8 cellular contexts compared by ENCODE assay signal in the genomic region with DNA sequence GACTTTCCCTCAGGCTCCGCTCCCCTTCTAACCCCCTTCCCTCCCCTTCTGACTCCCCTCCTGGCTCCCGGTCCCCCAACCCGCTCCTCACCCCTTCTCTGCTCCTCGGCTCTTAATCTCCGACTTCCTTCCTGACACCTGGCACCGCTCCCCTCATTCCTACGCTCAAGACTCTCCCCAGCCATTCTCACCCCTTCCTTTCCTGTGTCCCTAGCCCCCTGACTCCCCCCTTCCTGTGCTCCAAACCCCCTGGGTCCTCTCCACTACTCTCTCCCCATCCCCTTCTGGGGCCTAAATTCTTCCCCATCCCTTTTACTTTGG. TPM values are rescaled to one million over a fixed set of nuclear protein-coding genes. Genes with fewer than 3 reads are reported as not detected.
DNase-seq lines count a peak whose midpoint lies in the region; ATAC-seq, FAIRE-seq and TF ChIP-seq lines count a peak whose summit lies in the region.

No MANE protein-coding gene starts in this region.

- peaks cover 3 to 12% of the 10 kb centered on the region in 2 donors for H3K36me3 ChIP-seq in kidney (ENCODE audit: control insufficient read depth in 1 of 2, insufficient read depth in 2 of 2, low read length in 2 of 2)

- no peaks in the 10 kb centered on the region for H3K27me3 Mint-ChIP-seq in activated CD4-positive, alpha-beta T cell treated with anti-CD3 and anti-CD28 coated beads for 36 hours
- H3K27me3 Mint-ChIP-seq in activated naive CD8-positive, alpha-beta T cell, result no peaks in the 10 kb centered on the region

- no peaks in the 10 kb centered on the region for H3K9me3 ChIP-seq in kidney (ENCODE audit: control insufficient read depth in 1 of 2, low read length in 2 of 2)

- POLR2A ChIA-PET in activated CD4-positive, alpha-beta T cell treated with anti-CD3 and anti-CD28 coated beads for 36 hours (lab: Charles Lee), result interaction anchor here (1.6 to 4.1 kb wide), 2 partner anchors 11 to 63 kb away, joined by 8 to 46 read pairs; partner anchors contain the start of genes ALKBH7 and KHSRP

- peaks cover 16% of the 10 kb centered on the region for H3K4me1 Mint-ChIP-seq in activated CD4-positive, alpha-beta T cell treated with anti-CD3 and anti-CD28 coated beads for 36 hours
- peaks cover 17% of the 10 kb centered on the region for H3K4me1 Mint-ChIP-seq in activated naive CD8-positive, alpha-beta T cell (ENCODE audit: low read depth)

- H3K9me3 Mint-ChIP-seq in activated CD4-positive, alpha-beta T cell treated with anti-CD3 and anti-CD28 coated beads for 36 hours (ENCODE audit: low read depth), result no peaks in the 10 kb centered on the region
- H3K9me3 Mint-ChIP-seq in activated naive CD8-positive, alpha-beta T cell (ENCODE audit: low read depth), result no peaks in the 10 kb centered on the region

- peak overlapping the region; percentile 65 to 82 for H3K9ac ChIP-seq in kidney (ENCODE audit: low read length in 2 of 2)

- ATAC-seq in activated CD4-positive, alpha-beta T cell treated with anti-CD3 and anti-CD28 coated beads for 36 hours, result peak; percentile 1
- ATAC-seq in GM21786 (IDR thresholded peaks at IDR 0.05; ENCODE audit: unreplicated experiment), result no peak

- H3K4me3 ChIP-seq in kidney (ENCODE audit: low read length in 2 of 2), result peak overlapping the region; percentile 68 to 72

- FAIRE-seq in kidney (lab: Jason Lieb, UNC), result no peak

- TF ChIP-seq CTCF in kidney (IDR thresholded peaks at IDR 0.05; ENCODE audit: borderline replicate concordance, extremely low read depth, insufficient read depth), result no peak

- peak overlapping the region; percentile 85 for H3K4me3 Mint-ChIP-seq in activated CD4-positive, alpha-beta T cell treated with anti-CD3 and anti-CD28 coated beads for 36 hours
- peak overlapping the region; percentile 98 for H3K4me3 Mint-ChIP-seq in activated naive CD8-positive, alpha-beta T cell

- H3K36me3 Mint-ChIP-seq in activated CD4-positive, alpha-beta T cell treated with anti-CD3 and anti-CD28 coated beads for 36 hours (ENCODE audit: low read depth), result peaks cover 36% of the 10 kb centered on the region
- H3K36me3 Mint-ChIP-seq in activated naive CD8-positive, alpha-beta T cell, result no peaks in the 10 kb centered on the region

- CTCF ChIA-PET in activated CD4-positive, alpha-beta T cell treated with anti-CD3 and anti-CD28 coated beads for 36 hours (lab: Charles Lee), result interaction anchor here (0.6 to 1.5 kb wide), 5 partner anchors 9 to 602 kb away, joined by 3 to 8 read pairs (median 3); partner anchors contain the start of gene ALKBH7

- peaks cover 0 to 6% of the 10 kb centered on the region in 2 donors for H3K4me1 ChIP-seq in kidney (ENCODE audit: control insufficient read depth in 1 of 2, insufficient read depth in 1 of 2, low read depth in 1 of 2, low read length in 2 of 2)

- DNase-seq in activated CD4-positive, alpha-beta T cell treated with anti-CD3 and anti-CD28 coated beads for 36 hours, result no peak
- DNase-seq in activated CD4-positive, alpha-beta T cell treated with anti-CD3 and anti-CD28 coated beads, Interleukin-2, amount 50 U/mL, for 4 hours, result no peak
- DNase-seq in kidney, result no peak
- DNase-seq in NCI-H526 (lab: John Stamatoyannopoulos, UW), result no peak
- no peak for DNase-seq in effector CD8-positive, alpha-beta T cell (lab: John Stamatoyannopoulos, UW)

- intact Hi-C loops in activated CD4-positive, alpha-beta T cell treated with anti-CD3 and anti-CD28 coated beads for 36 hours (cut with DNase I, micrococcal nuclease), result loop anchor here in 1 of 2 experiments (5.0 to 10.0 kb wide), 2 partner anchors 500 to 1173 kb away; partner anchors contain the start of gene PNPLA6
- intact Hi-C loops in kidney (cut with DNase I), result no loop called here

- H3K27ac Mint-ChIP-seq in activated CD4-positive, alpha-beta T cell treated with anti-CD3 and anti-CD28 coated beads for 36 hours, result peak overlapping the region; percentile 91
- peak overlapping the region; percentile 97 for H3K27ac Mint-ChIP-seq in activated naive CD8-positive, alpha-beta T cell

- H3K27ac ChIP-seq in kidney (ENCODE audit: low read depth in 2 of 2, low read length in 2 of 2) (peak overlapping the region; percentile 51 to 78), temporal lobe (ENCODE audit: low read depth, low read length) (peak overlapping the region; percentile 82)

RNA-seq across cellular contexts. Expression of gene CLPP, which starts 0.7 kb away (rescaled TPM):
- 100 to 1,000 TPM; 197 to 245 TPM for total RNA-seq in activated CD4-positive, alpha-beta T cell treated with anti-CD3 and anti-CD28 coated beads for 36 hours
- total RNA-seq in kidney (63.7 TPM), temporal lobe (18.7 TPM)
- 104 TPM for polyA plus RNA-seq in kidney (ENCODE audit: insufficient read depth, low read depth, low replicate concordance)

RNA-seq across cellular contexts. Expression of gene ALKBH7, which starts 10.6 kb away (rescaled TPM):
- 10 to 100 TPM; 22.8 to 44.7 TPM for total RNA-seq in activated CD4-positive, alpha-beta T cell treated with anti-CD3 and anti-CD28 coated beads for 36 hours
- total RNA-seq in kidney, result 70.3 TPM
- polyA plus RNA-seq in kidney (ENCODE audit: insufficient read depth, low read depth, low replicate concordance), result 175 TPM
- 30.0 TPM for total RNA-seq in temporal lobe

RNA-seq across cellular contexts. Expression of gene PSPN, which starts 13.7 kb away (rescaled TPM):
- total RNA-seq in activated CD4-positive, alpha-beta T cell treated with anti-CD3 and anti-CD28 coated beads for 36 hours, result 1 to 10 TPM; 1.4 to 1.8 TPM
- total RNA-seq in kidney (2.0 TPM), temporal lobe (3.0 TPM)
- 1.9 TPM for polyA plus RNA-seq in kidney (ENCODE audit: insufficient read depth, low read depth, low replicate concordance)

RNA-seq across cellular contexts. Expression of gene ACER1, which starts 28.6 kb away (rescaled TPM):
- not detected for total RNA-seq in activated CD4-positive, alpha-beta T cell treated with anti-CD3 and anti-CD28 coated beads for 36 hours
- total RNA-seq in kidney, result not detected
- polyA plus RNA-seq in kidney (ENCODE audit: insufficient read depth, low read depth, low replicate concordance), result not detected
- not detected for total RNA-seq in temporal lobe

RNA-seq across cellular contexts. Expression of gene GTF2F1, which starts 31.0 kb away (rescaled TPM):
- total RNA-seq in activated CD4-positive, alpha-beta T cell treated with anti-CD3 and anti-CD28 coated beads for 36 hours, result 10 to 100 TPM; 60.9 to 78.5 TPM
- total RNA-seq in kidney (61.7 TPM), temporal lobe (35.4 TPM)
- 44.1 TPM for polyA plus RNA-seq in kidney (ENCODE audit: insufficient read depth, low read depth, low replicate concordance)
